Comparison of ENCODE assay signal across 27 cellular contexts in the genomic region with DNA sequence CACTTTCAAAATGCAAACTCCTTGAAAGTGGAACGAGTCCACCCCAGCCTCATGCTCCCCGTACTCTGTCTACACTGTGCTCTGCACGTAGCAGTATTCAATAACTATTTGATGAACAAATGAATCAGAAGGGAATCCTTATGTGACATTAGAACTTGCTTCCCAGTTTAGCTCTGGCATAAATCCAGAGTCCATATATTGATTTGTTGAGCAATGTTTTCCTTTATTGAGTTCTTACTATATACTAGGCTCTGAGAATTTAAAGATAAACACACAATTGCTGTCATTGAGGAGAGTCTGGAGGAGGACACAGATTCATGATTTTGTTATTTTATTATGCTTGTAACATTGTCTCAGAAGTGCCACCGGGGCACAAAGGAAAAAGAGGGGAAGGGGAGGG.
DNase-seq lines count a peak whose midpoint lies in the region; ATAC-seq and TF ChIP-seq lines count a peak whose summit lies in the region.
"Had no signal": no experiment of that assay in that cellular context is flagged by ENCODE, and none has a peak within 500 bp of the region (broad histone marks: within the 10 kb centered on the region; RNA-seq: fewer than 3 reads in every experiment).

No MANE protein-coding gene starts in this region.

- ATAC-seq in GM19035 (IDR thresholded peaks at IDR 0.05; ENCODE audit: unreplicated experiment), result no peak
- ATAC-seq: gastrocnemius medialis, HCT116 had no signal

- TF ChIP-seq EP300 in stomach (IDR thresholded peaks at IDR 0.05), result no peak

- H3K4me3 ChIP-seq in MM.1S (ENCODE audit: low read length) (no peak overlapping the region), colonic mucosa (peak overlapping the region; percentile 46), stomach (peak overlapping the region in 1 of 4 donors; percentile 44), Karpas-422 (ENCODE audit: low read length) (no peak overlapping the region)
- H3K4me3 ChIP-seq: gastrocnemius medialis, skin epidermis, thoracic aorta had no signal

- 51 to 64% (median 56%) methylated on average over 4 of the region's 4 CpGs for WGBS in stomach, 5 donors

- no peak overlapping the region for H3K4me2 ChIP-seq in MM.1S (ENCODE audit: low read depth, low read length)
- no peak overlapping the region for H3K4me2 ChIP-seq in Karpas-422 (ENCODE audit: low read depth, low read length, poor library complexity, severe bottlenecking)

- H3K9ac ChIP-seq in MM.1S (ENCODE audit: low read length) (no peak overlapping the region), colonic mucosa (ENCODE audit: low read depth in 2 of 2, low read length in 2 of 2) (peak overlapping the region in 1 of 2 donors; percentile 98), Karpas-422 (ENCODE audit: low read length) (no peak overlapping the region)

- no peak for TF ChIP-seq POLR2A in stomach (IDR thresholded peaks at IDR 0.05)

- H3K27ac ChIP-seq in MM.1S (ENCODE audit: low read length), result no peak overlapping the region
- H3K27ac ChIP-seq in colonic mucosa, result peak overlapping the region; percentile 91
- H3K27ac ChIP-seq in stomach, result peak overlapping the region; percentile 75 to 93 (median 79)
- H3K27ac ChIP-seq in Karpas-422 (ENCODE audit: low read length), result no peak overlapping the region
- H3K27ac ChIP-seq: gastrocnemius medialis, thoracic aorta had no signal

- H4K20me1 ChIP-seq in MM.1S (ENCODE audit: insufficient read depth, low read length) (no peaks in the 10 kb centered on the region), Karpas-422 (ENCODE audit: insufficient read depth, low read depth, low read length) (no peaks in the 10 kb centered on the region)
- H4K20me1 ChIP-seq: BLaER1 treated with 17β-estradiol and CSF1 and Interleukin-3, amounts not matched to agents 10 nM and 100 nM had no signal

- H3K4me1 ChIP-seq in MM.1S (ENCODE audit: low read length) (peaks cover 11% of the 10 kb centered on the region), colonic mucosa (peaks cover 7% of the 10 kb centered on the region), stomach (peaks cover 14 to 53% (median 40%) of the 10 kb centered on the region in 4 donors), Karpas-422 (ENCODE audit: low read length) (no peaks in the 10 kb centered on the region)
- H3K4me1 ChIP-seq: gastrocnemius medialis had no signal

- no peak for TF ChIP-seq CTCF in MM.1S (IDR thresholded peaks at IDR 0.05; ENCODE audit: low read length)
- no peak for TF ChIP-seq CTCF in colonic mucosa (IDR thresholded peaks at IDR 0.05)
- no peak for TF ChIP-seq CTCF in stomach (IDR thresholded peaks at IDR 0.05)

- H3F3A ChIP-seq in MM.1S (ENCODE audit: insufficient read depth, low read length), result no peaks in the 10 kb centered on the region; the same call in 1 of the 2 replicates

- peak overlapping the region; percentile 21; the same call in 1 of the 2 replicates for H2AFZ ChIP-seq in MM.1S (ENCODE audit: low read length)
- no peak overlapping the region for H2AFZ ChIP-seq in Karpas-422 (ENCODE audit: low read length)

- H3K36me3 ChIP-seq in MM.1S (replicated peaks; ENCODE audit: insufficient read depth, low read length) (no peaks in the 10 kb centered on the region), colonic mucosa (no peaks in the 10 kb centered on the region), stomach (no peaks in the 10 kb centered on the region), Karpas-422 (ENCODE audit: insufficient read depth, low read length) (no peaks in the 10 kb centered on the region)
- H3K36me3 ChIP-seq: gastrocnemius medialis, lower lobe of right lung, pancreas, thoracic aorta had no signal

- H3K9me2 ChIP-seq in MM.1S (replicated peaks; ENCODE audit: insufficient read depth, low read length) (no peaks in the 10 kb centered on the region), Karpas-422 (replicated peaks; ENCODE audit: insufficient read depth, low read length) (no peaks in the 10 kb centered on the region)

- H3K79me2 ChIP-seq in MM.1S (ENCODE audit: low read length) (no peaks in the 10 kb centered on the region), Karpas-422 (ENCODE audit: low read length) (no peaks in the 10 kb centered on the region)

- intact Hi-C loops in colonic mucosa (cut with DNase I), result no loop called here
- intact Hi-C loops in stomach (cut with DNase I; ENCODE audit: low total_unique reads), result no loop called here

- no peaks in the 10 kb centered on the region for H3K27me3 ChIP-seq in MM.1S (replicated peaks; ENCODE audit: insufficient read depth, low read length)
- H3K27me3 ChIP-seq in colonic mucosa, result no peaks in the 10 kb centered on the region
- H3K27me3 ChIP-seq in stomach, result no peaks in the 10 kb centered on the region
- no peaks in the 10 kb centered on the region for H3K27me3 ChIP-seq in Karpas-422 (ENCODE audit: low read length)
- H3K27me3 ChIP-seq: BLaER1 treated with 17β-estradiol and CSF1 and Interleukin-3, amounts not matched to agents 10 nM and 100 nM; gastrocnemius medialis; pancreas had no signal

- H3K9me3 ChIP-seq in MM.1S (replicated peaks; ENCODE audit: insufficient read depth, low read length) (no peaks in the 10 kb centered on the region), colonic mucosa (no peaks in the 10 kb centered on the region), stomach (no peaks in the 10 kb centered on the region), Karpas-422 (ENCODE audit: low read length) (no peaks in the 10 kb centered on the region)
- H3K9me3 ChIP-seq: gastrocnemius medialis, lower lobe of right lung, pancreas, thoracic aorta had no signal

- DNase-seq in MM.1S (no peak), colonic mucosa (peak; percentile 16), mucosa of gallbladder (ENCODE audit: low spot score) (peak; percentile 40), stomach (no peak), cortex of kidney (lab: John Stamatoyannopoulos, UW) (no peak), Karpas-422 (no peak)
- DNase-seq: activated CD4-positive, CD25-positive, alpha-beta regulatory T cell; activated T-cell treated with anti-CD3 and anti-CD28 coated beads, Interleukin-2, amount 50 U/mL, for 48 hours; central memory CD4-positive, alpha-beta T cell; DMS79 treated with DMSO at 0.1 percent for 48 hours; gastrocnemius medialis; GDM1; midbrain; NCI-H146; NCI-H2107; NCI-H446; NCI-H748 treated with DMSO at 0.1 percent for 48 hours; retina; stimulated activated CD4-positive, alpha-beta T cell treated with anti-CD3 and anti-CD28 coated beads, Interleukin-1b, Interleukin-23, amount 100 ng/mL, for 48 hours; T-helper 1 cell had no signal

Comparison
In these comparisons a context has a peak if more than half of its experiments do, and no peak if none do; other contexts are left out.
1. DNase-seq: peak in colonic mucosa (single experiment) and mucosa of gallbladder (single experiment); none in MM.1S (single experiment), stomach (single experiment), cortex of kidney (single experiment) and Karpas-422 (single experiment).
2. H3K27ac ChIP-seq: peak in colonic mucosa (single experiment) and stomach (5 of 5); none in MM.1S (single experiment) and Karpas-422 (single experiment).